9 cellular contexts compared by ENCODE assay signal in the genomic region with DNA sequence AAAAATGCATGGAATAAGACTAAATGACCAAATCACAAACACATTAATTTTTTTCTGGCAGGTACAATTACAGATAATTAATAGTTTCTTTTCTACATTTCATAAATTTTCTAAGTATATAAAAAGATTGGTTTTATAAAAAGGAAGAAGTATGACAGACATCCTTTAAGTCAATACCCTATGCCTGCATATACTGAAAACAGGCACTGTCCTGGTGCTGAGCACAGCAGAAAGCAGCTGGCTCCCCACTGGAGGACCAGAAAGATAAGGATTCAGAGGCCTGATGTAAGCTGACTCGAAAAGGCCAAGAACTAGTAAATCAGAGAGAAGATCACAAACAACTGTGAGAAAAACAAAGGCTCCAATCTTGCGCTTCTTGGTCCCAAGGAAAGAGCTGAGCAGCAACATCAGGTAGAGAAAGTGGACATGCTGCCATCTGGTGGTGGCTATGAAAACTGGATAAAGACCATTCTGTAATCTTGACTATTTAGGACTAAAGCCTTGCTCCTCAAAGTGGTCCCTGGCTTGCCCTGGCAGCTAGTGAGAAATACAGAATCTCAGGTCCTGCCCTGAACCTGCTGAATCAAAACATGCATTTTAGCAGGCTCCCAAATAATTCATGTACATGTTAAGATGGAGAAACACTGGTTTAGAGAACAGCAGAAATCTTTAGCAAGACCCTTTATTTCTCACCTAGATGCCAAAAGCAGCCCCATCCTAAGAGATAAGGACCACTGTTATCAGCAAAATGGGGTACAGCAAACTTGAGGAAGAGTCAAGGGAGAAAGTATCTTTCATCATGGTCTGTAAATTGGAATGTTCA.
DNase-seq lines count a peak whose midpoint lies in the region; ATAC-seq and TF ChIP-seq lines count a peak whose summit lies in the region.
"Had no signal": no experiment of that assay in that cellular context is flagged by ENCODE, and none has a peak within 500 bp of the region (broad histone marks: within the 10 kb centered on the region; RNA-seq: fewer than 3 reads in every experiment).

No MANE protein-coding gene starts in this region.

- no peak for TF ChIP-seq EP300 in esophagus muscularis mucosa (IDR thresholded peaks at IDR 0.05)

- DNase-seq in D341Med (ENCODE audit: low spot score) (peak; percentile 69), NOMO-1 (lab: John Stamatoyannopoulos, UW; ENCODE audit: unreplicated experiment in 2 of 2) (peak; percentile 45 to 49), esophagus muscularis mucosa (ENCODE audit: extremely low spot score) (no peak), natural killer cell (no peak), thoracic aorta (ENCODE audit: low spot score) (no peak)
- peak; percentile 47 for DNase-seq in activated CD8-positive, alpha-beta memory T cell treated with anti-CD3 and anti-CD28 coated beads, Interleukin-2, amount 50 U/mL, for 4 hours

- intact Hi-C loops in esophagus muscularis mucosa (cut with DNase I) (loop anchor here (2.0 kb wide), 1 partner anchor 140 kb away; no protein-coding TSS in a partner anchor), natural killer cell (cut with micrococcal nuclease) (loop anchor here (1.0 kb wide), 1 partner anchor 140 kb away; no protein-coding TSS in a partner anchor)

- TF ChIP-seq CTCF in esophagus muscularis mucosa (IDR thresholded peaks at IDR 0.05) (peak; percentile 69 to 88 (median 80)), natural killer cell (IDR thresholded peaks at IDR 0.05) (peak; percentile 88), thoracic aorta (IDR thresholded peaks at IDR 0.05) (peak; percentile 75)

- no peaks in the 10 kb centered on the region for H3K9me3 Mint-ChIP-seq in natural killer cell
- H3K9me3 Mint-ChIP-seq: dendritic cell treated with granulocyte-macrophage colony-stimulating factor and Interleukin-4, amounts not matched to agents 40 ng/mL and 50 ng/mL, for 4 days had no signal

- peaks cover 0 to 5% (median 0%) of the 10 kb centered on the region in 4 donors for H3K4me1 ChIP-seq in esophagus muscularis mucosa
- no peaks in the 10 kb centered on the region for H3K4me1 ChIP-seq in thoracic aorta (ENCODE audit: control insufficient read depth in 1 of 2, low read depth in 2 of 2)

- 18% methylated on average over 2 of the region's 2 CpGs for WGBS in esophagus muscularis mucosa

- H3K27me3 Mint-ChIP-seq in natural killer cell (ENCODE audit: low read depth in 2 of 2), result no peaks in the 10 kb centered on the region
- H3K27me3 Mint-ChIP-seq: dendritic cell treated with granulocyte-macrophage colony-stimulating factor and Interleukin-4, amounts not matched to agents 40 ng/mL and 50 ng/mL, for 4 days had no signal

- peaks cover 42 to 43% of the 10 kb centered on the region in 2 donors for H3K4me1 Mint-ChIP-seq in natural killer cell

- peak overlapping the region; percentile 9 to 71 for H3K27ac Mint-ChIP-seq in natural killer cell
- H3K27ac Mint-ChIP-seq: dendritic cell treated with granulocyte-macrophage colony-stimulating factor and Interleukin-4, amounts not matched to agents 40 ng/mL and 50 ng/mL, for 4 days had no signal

- H3K4me3 ChIP-seq in esophagus muscularis mucosa (no peak overlapping the region), thoracic aorta (no peak overlapping the region)

- H3K9me3 ChIP-seq in esophagus muscularis mucosa (no peaks in the 10 kb centered on the region), thoracic aorta (no peaks in the 10 kb centered on the region)

- H3K27ac ChIP-seq in esophagus muscularis mucosa (replicated peaks in 1 of 4), result no peak overlapping the region
- H3K27ac ChIP-seq in thoracic aorta, result no peak overlapping the region

- ATAC-seq in GM19397 (IDR thresholded peaks at IDR 0.05; ENCODE audit: unreplicated experiment) (peak; percentile 88), HG03460 (IDR thresholded peaks at IDR 0.05; ENCODE audit: unreplicated experiment) (peak; percentile 95), natural killer cell (peak; percentile 77 to 89 (median 83)), thoracic aorta (ENCODE audit: insufficient number of reproducible peaks, low FRiP score, low read depth) (peak; percentile 78)

- TF ChIP-seq POLR2A in esophagus muscularis mucosa (IDR thresholded peaks at IDR 0.05; ENCODE audit: low read depth), result no peak

- no peak overlapping the region for H3K4me3 Mint-ChIP-seq in natural killer cell
- H3K4me3 Mint-ChIP-seq: dendritic cell treated with granulocyte-macrophage colony-stimulating factor and Interleukin-4, amounts not matched to agents 40 ng/mL and 50 ng/mL, for 4 days had no signal

- peaks cover 8% of the 10 kb centered on the region for H3K36me3 Mint-ChIP-seq in natural killer cell

- H3K27me3 ChIP-seq in esophagus muscularis mucosa, result no peaks in the 10 kb centered on the region
- H3K27me3 ChIP-seq in thoracic aorta (replicated peaks; ENCODE audit: insufficient read depth), result no peaks in the 10 kb centered on the region

- H3K36me3 ChIP-seq in esophagus muscularis mucosa, result peaks cover 0 to 8% (median 0%) of the 10 kb centered on the region in 4 donors
- H3K36me3 ChIP-seq in thoracic aorta, result peaks cover 3% of the 10 kb centered on the region

Comparison
In these comparisons a context has a peak if more than half of its experiments do, and no peak if none do; other contexts are left out.
1. DNase-seq: peak in D341Med (single experiment), NOMO-1 (2 of 2) and activated CD8-positive, alpha-beta memory T cell treated with anti-CD3 and anti-CD28 coated beads, Interleukin-2, amount 50 U/mL, for 4 hours (single experiment); none in esophagus muscularis mucosa (single experiment), natural killer cell (single experiment) and thoracic aorta (single experiment).
2. Peak in every context shown above with its lines, with median percentiles within 50 percentile points of each other: ATAC-seq and CTCF ChIP-seq.